Comparison of ENCODE assay signal across 14 cellular contexts in genomic region chr13:59425211-59425721, GRCh38.
A peak's percentile ranks its signal among the peaks of the same experiment; 100 is the strongest.
DNase-seq lines count a peak whose midpoint lies in the region; ATAC-seq and TF ChIP-seq lines count a peak whose summit lies in the region.
"Had no signal": no experiment of that assay in that cellular context is flagged by ENCODE, and none has a peak within 500 bp of the region (broad histone marks: within the 10 kb centered on the region; RNA-seq: fewer than 3 reads in every experiment).

No MANE protein-coding gene starts in this region.

- no peaks in the 10 kb centered on the region for H3F3A ChIP-seq in MM.1S (ENCODE audit: insufficient read depth, low read length)

- H3K9me3 Mint-ChIP-seq in activated T-cell treated with anti-CD3 and anti-CD28 coated beads, Interleukin-2, amount 50 U/mL, for 72 hours, result peaks cover 1 to 3% of the 10 kb centered on the region in 2 donors

- H3K4me1 ChIP-seq in fibroblast of lung (ENCODE audit: control insufficient read depth, extremely low read depth, insufficient read depth, low read length), result peaks cover 8% of the 10 kb centered on the region
- H3K4me1 ChIP-seq in MM.1S (ENCODE audit: low read length), result no peaks in the 10 kb centered on the region

- H3K4me2 ChIP-seq in fibroblast of lung (ENCODE audit: extremely low read depth, insufficient read depth, low read length) (peak overlapping the region; percentile 63), MM.1S (ENCODE audit: low read depth, low read length) (no peak overlapping the region)

- H3K27me3 ChIP-seq in fibroblast of lung (ENCODE audit: control insufficient read depth, insufficient read depth, low read length), result no peaks in the 10 kb centered on the region
- no peaks in the 10 kb centered on the region for H3K27me3 ChIP-seq in MM.1S (replicated peaks; ENCODE audit: insufficient read depth, low read length)
- H3K27me3 ChIP-seq: neutrophil, stomach had no signal

- no peak overlapping the region for H3K27ac Mint-ChIP-seq in activated T-cell treated with anti-CD3 and anti-CD28 coated beads, Interleukin-2, amount 50 U/mL, for 72 hours

- peak overlapping the region; percentile 82 for H3K27ac ChIP-seq in fibroblast of lung (ENCODE audit: insufficient read depth, low read length)
- no peak overlapping the region for H3K27ac ChIP-seq in MM.1S (ENCODE audit: low read length)
- H3K27ac ChIP-seq: neutrophil, stomach had no signal

- H2AFZ ChIP-seq in fibroblast of lung (ENCODE audit: low read length) (no peak overlapping the region), MM.1S (ENCODE audit: low read length) (no peak overlapping the region)

- no peaks in the 10 kb centered on the region for H3K4me1 Mint-ChIP-seq in activated T-cell treated with anti-CD3 and anti-CD28 coated beads, Interleukin-2, amount 50 U/mL, for 72 hours (ENCODE audit: low read depth)

- DNase-seq in NCI-H524 (lab: John Stamatoyannopoulos, UW) (peak; percentile 6 to 42), NCI-H524 treated with DMSO at 0.1 percent for 48 hours (lab: John Stamatoyannopoulos, UW) (no peak), NCI-H226 (peak; percentile 33), fibroblast of lung (ENCODE audit: low read depth in 2 of 2) (peak; percentile 77 to 87), MM.1S (no peak)
- no peak for DNase-seq in activated CD4-positive, alpha-beta T cell treated with anti-CD3 and anti-CD28 coated beads, Interleukin-2, amount 50 U/mL, for 1 hour
- DNase-seq in activated T-cell treated with anti-CD3 and anti-CD28 coated beads, Interleukin-2, amount 50 U/mL, for 72 hours, result no peak
- DNase-seq: activated CD4-positive, alpha-beta T cell treated with anti-CD3 and anti-CD28 coated beads for 1 hour; NCI-H526 treated with DMSO at 0.1 percent for 48 hours; RPMI8226; stomach; T-helper 2 cell had no signal

- H3K36me3 ChIP-seq in fibroblast of lung (ENCODE audit: control insufficient read depth, insufficient read depth, low read length) (no peaks in the 10 kb centered on the region), MM.1S (replicated peaks; ENCODE audit: insufficient read depth, low read length) (no peaks in the 10 kb centered on the region)
- H3K36me3 ChIP-seq: neutrophil, stomach had no signal

- no peaks in the 10 kb centered on the region for H3K9me3 ChIP-seq in fibroblast of lung (ENCODE audit: control insufficient read depth, insufficient read depth, low read depth, low read length)
- H3K9me3 ChIP-seq in MM.1S (replicated peaks; ENCODE audit: insufficient read depth, low read length), result no peaks in the 10 kb centered on the region
- H3K9me3 ChIP-seq: neutrophil had no signal

- ATAC-seq in HG03045 (IDR thresholded peaks at IDR 0.05; ENCODE audit: unreplicated experiment), result no peak
- no peak for ATAC-seq in activated T-cell treated with anti-CD3 and anti-CD28 coated beads, Interleukin-2, amount 50 U/mL, for 72 hours (replicated peaks in 1 of 2)

- H4K20me1 ChIP-seq in fibroblast of lung (ENCODE audit: control insufficient read depth, extremely low read depth, insufficient read depth, low read length) (no peaks in the 10 kb centered on the region), MM.1S (ENCODE audit: insufficient read depth, low read length) (no peaks in the 10 kb centered on the region)

- no peaks in the 10 kb centered on the region for H3K9me2 ChIP-seq in MM.1S (replicated peaks; ENCODE audit: insufficient read depth, low read length)

- H3K9ac ChIP-seq in fibroblast of lung (ENCODE audit: insufficient read depth, low read length), result no peak overlapping the region
- H3K9ac ChIP-seq in MM.1S (ENCODE audit: low read length), result no peak overlapping the region

- H3K27me3 Mint-ChIP-seq in activated T-cell treated with anti-CD3 and anti-CD28 coated beads, Interleukin-2, amount 50 U/mL, for 72 hours (ENCODE audit: low read depth), result no peaks in the 10 kb centered on the region

- no peak for TF ChIP-seq CTCF in fibroblast of lung (conservative IDR thresholded peaks at IDR 0.05 in 1 of 2, IDR thresholded peaks at IDR 0.05 in 1 of 2; ENCODE audit: low read depth in 1 of 2, low read length in 2 of 2)
- no peak for TF ChIP-seq CTCF in MM.1S (IDR thresholded peaks at IDR 0.05; ENCODE audit: low read length)

- H3K36me3 Mint-ChIP-seq in activated T-cell treated with anti-CD3 and anti-CD28 coated beads, Interleukin-2, amount 50 U/mL, for 72 hours (ENCODE audit: insufficient read depth in 2 of 2), result no peaks in the 10 kb centered on the region

- no peak overlapping the region for H3K4me3 Mint-ChIP-seq in activated T-cell treated with anti-CD3 and anti-CD28 coated beads, Interleukin-2, amount 50 U/mL, for 72 hours

- no peaks in the 10 kb centered on the region for H3K79me2 ChIP-seq in fibroblast of lung (ENCODE audit: control insufficient read depth, insufficient read depth, low read length)
- H3K79me2 ChIP-seq in MM.1S (ENCODE audit: low read length), result no peaks in the 10 kb centered on the region

- H3K4me3 ChIP-seq in fibroblast of lung (replicated peaks in 1 of 4; ENCODE audit: control extremely low read depth in 1 of 4, insufficient read depth in 1 of 4, low read depth in 3 of 4, low read length in 4 of 4), result no peak overlapping the region
- H3K4me3 ChIP-seq in MM.1S (ENCODE audit: low read length), result no peak overlapping the region
- H3K4me3 ChIP-seq: stomach had no signal

Comparison
In these comparisons a context has a peak if more than half of its experiments do, and no peak if none do; other contexts are left out.
1. DNase-seq: peak in NCI-H524 (2 of 2), NCI-H226 (single experiment) and fibroblast of lung (2 of 2); none in NCI-H524 treated with DMSO at 0.1 percent for 48 hours (single experiment), activated CD4-positive, alpha-beta T cell treated with anti-CD3 and anti-CD28 coated beads, Interleukin-2, amount 50 U/mL, for 1 hour (single experiment), MM.1S (single experiment) and activated T-cell treated with anti-CD3 and anti-CD28 coated beads, Interleukin-2, amount 50 U/mL, for 72 hours (0 of 2).